In the genomic region with DNA sequence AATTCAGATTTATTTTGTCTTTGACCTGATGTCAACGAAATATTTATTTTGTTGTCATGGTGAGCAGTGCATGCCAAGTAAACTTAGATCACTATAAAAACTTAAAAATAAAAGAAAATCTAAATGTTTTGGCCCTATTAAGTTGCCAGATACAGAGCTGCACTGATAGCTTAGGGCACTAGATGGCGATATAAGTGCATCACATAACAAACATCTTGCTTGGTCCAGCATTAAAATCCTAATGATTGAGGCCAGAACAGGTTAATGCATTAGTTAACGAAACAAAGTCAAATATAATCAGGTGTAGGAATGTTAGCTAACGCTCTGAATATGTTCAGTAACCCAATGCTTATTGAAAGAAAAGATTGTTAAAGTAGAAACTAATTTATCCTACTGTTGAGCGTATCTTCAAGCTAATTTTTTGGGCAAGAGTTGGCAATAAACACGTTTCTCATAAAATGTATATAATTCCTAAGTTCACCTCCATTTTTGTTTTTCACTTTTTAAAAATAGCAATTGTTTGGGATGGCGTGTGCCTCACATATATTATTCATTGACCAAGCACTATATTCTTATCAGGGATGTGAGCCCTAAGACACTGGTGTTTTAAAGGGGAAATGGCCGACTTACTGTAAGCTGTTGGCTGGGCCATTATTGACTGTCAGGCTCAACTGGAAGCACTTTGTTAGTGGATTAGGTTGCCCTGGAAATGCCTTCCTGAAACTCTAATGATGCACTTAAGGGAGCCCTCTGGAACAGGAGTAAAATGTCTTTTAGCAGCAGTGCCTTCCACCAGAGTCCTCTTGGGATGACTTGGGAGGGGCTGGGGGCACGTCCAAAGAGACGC, we compare ENCODE assay signal across 8 cellular contexts. TPM values are rescaled to one million over a fixed set of nuclear protein-coding genes. Genes with fewer than 3 reads are reported as not detected.
DNase-seq lines count a peak whose midpoint lies in the region; ATAC-seq and TF ChIP-seq lines count a peak whose summit lies in the region.

No MANE protein-coding gene starts in this region.

- no peaks in the 10 kb centered on the region for H3K36me3 ChIP-seq in heart right ventricle

- peaks cover 3 to 15% (median 8%) of the 10 kb centered on the region in 9 donors for H3K4me1 ChIP-seq in heart right ventricle

- DNase-seq in DMS153 treated with DMSO at 0.1 percent for 48 hours (lab: John Stamatoyannopoulos, UW; ENCODE audit: unreplicated experiment) (peak; percentile 37), NCI-H748 treated with DMSO at 0.1 percent for 48 hours (lab: John Stamatoyannopoulos, UW) (peak; percentile 76), heart right ventricle (peak in 1 of 2 donors; percentile 41), sciatic nerve (ENCODE audit: low spot score) (no peak), HuH-7.5 (ENCODE audit: low spot score) (no peak)
- DNase-seq in activated naive CD4-positive, alpha-beta T cell treated with anti-CD3 and anti-CD28 coated beads, Interleukin-2, amount 50 U/mL, for 16 hours = peak; percentile 29

- no peak overlapping the region for H3K27ac ChIP-seq in heart right ventricle

- no peak overlapping the region for H3K4me3 ChIP-seq in heart right ventricle

- peak; percentile 61 to 94 (median 87) for TF ChIP-seq CTCF in heart right ventricle (IDR thresholded peaks at IDR 0.05)

- WGBS in heart right ventricle, 2 donors = 37% methylated on average over 10 of the region's 10 CpGs

- peak; percentile 66 for ATAC-seq in GM19324 (IDR thresholded peaks at IDR 0.05; ENCODE audit: low FRiP score, unreplicated experiment)
- peak; percentile 82 for ATAC-seq in HG03280 (IDR thresholded peaks at IDR 0.05; ENCODE audit: unreplicated experiment)
- ATAC-seq in heart right ventricle = peak in 5 of 8 donors; percentile 46 to 69 (median 52)
- peak; percentile 67 for ATAC-seq in sciatic nerve

- H3K27me3 ChIP-seq in heart right ventricle = peaks cover 0 to 95% (median 65%) of the 10 kb centered on the region in 7 donors

- intact Hi-C loops in heart right ventricle (cut with DNase I) = loop anchor here (2.0 to 10.0 kb wide), 6 partner anchors 181 to 1928 kb away; no protein-coding TSS in a partner anchor
- intact Hi-C loops in sciatic nerve (cut with DNase I) = no loop called here

- no peaks in the 10 kb centered on the region for H3K9me3 ChIP-seq in heart right ventricle

RNA-seq across cellular contexts. Expression of gene KCTD16, which starts 33.3 kb away (rescaled TPM):
- total RNA-seq in heart right ventricle = under 1 TPM in 9 of 10 donors, not detected in 1; 0.02 to 0.42 (median 0.13) TPM
- polyA plus RNA-seq in heart right ventricle = under 1 TPM in 1 of 2 donors, not detected in 1; 0.07 TPM
- 0.53 TPM for total RNA-seq in sciatic nerve

RNA-seq across cellular contexts. Expression of gene YIPF5, which starts 33.5 kb away (rescaled TPM):
- total RNA-seq in heart right ventricle = 10 to 100 TPM; 24.6 to 34.9 (median 28.3) TPM
- 10 to 100 TPM in 1 of 2 donors, 1 to 10 TPM in 1; 3.9 to 13.4 TPM for polyA plus RNA-seq in heart right ventricle
- 47.8 TPM for total RNA-seq in sciatic nerve

Comparison
In these comparisons a context has a peak if more than half of its experiments do, and no peak if none do; other contexts are left out.
1. DNase-seq: peak in DMS153 treated with DMSO at 0.1 percent for 48 hours (single experiment), NCI-H748 treated with DMSO at 0.1 percent for 48 hours (single experiment) and activated naive CD4-positive, alpha-beta T cell treated with anti-CD3 and anti-CD28 coated beads, Interleukin-2, amount 50 U/mL, for 16 hours (single experiment); none in sciatic nerve (single experiment) and HuH-7.5 (single experiment).
2. Peak in every context shown above with its lines, with median percentiles within 50 percentile points of each other: ATAC-seq.